In the genomic region with DNA sequence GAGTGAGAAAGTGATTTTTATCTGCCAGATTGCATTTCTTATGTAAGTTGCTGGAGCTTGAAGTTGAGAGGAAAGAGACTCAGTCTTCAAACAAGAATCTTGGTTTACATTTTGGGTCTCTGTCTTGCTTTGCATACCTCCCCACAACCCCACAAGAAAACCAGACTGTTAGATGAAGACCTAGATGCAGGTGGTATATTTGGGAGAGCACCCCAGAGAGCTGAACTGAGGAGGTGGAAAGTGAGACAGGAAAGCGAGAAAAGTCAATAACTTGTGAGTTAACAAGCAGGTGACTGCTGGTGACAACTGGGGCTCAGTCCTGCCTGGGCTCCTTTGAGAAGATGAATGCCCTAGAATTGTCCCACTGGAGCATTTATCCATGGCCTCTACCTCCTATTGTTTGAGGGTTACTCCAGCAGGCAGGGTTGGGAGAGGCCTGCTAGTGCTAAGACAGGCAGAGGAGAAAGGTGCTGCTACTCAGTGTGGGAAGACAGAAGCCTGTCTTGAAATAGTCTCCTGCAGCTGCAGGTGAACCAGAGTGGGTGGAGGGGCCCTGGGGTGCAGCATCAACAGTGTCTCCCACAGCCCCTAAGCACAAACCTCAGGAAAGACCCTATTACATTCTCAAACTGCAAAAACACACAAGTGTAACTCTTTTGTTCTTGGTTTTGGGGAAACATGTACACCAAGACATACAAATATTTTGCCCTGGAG, we compare ENCODE assay signal across 14 cellular contexts. TPM values are rescaled to one million over a fixed set of nuclear protein-coding genes. Genes with fewer than 3 reads are reported as not detected.
DNase-seq lines count a peak whose midpoint lies in the region; ATAC-seq, FAIRE-seq and TF ChIP-seq lines count a peak whose summit lies in the region.
"Had no signal": no experiment of that assay in that cellular context is flagged by ENCODE, and none has a peak within 500 bp of the region (broad histone marks: within the 10 kb centered on the region; RNA-seq: fewer than 3 reads in every experiment).

No MANE protein-coding gene starts in this region.

- no peak for DNase-seq in GM12891 (ENCODE audit: insufficient read length, low spot score)
- no peak for DNase-seq in ovary
- DNase-seq in brain microvascular endothelial cell: no peak
- no peak for DNase-seq in cerebellum (ENCODE audit: low spot score)
- no peak for DNase-seq in T-helper 2 cell
- DNase-seq: DMS53; NCI-H524; SK-N-SH; stimulated activated CD4-positive, alpha-beta T cell treated with anti-CD3 and anti-CD28 coated beads, Interleukin-4, amount 100 ng/mL, for 24 hours had no signal

- in situ Hi-C loops in brain microvascular endothelial cell (cut with HindIII; ENCODE audit: low pct_ligation_motif_present, low sequenced_read_pairs): no loop called here

- 71 to 81% (median 78%) methylated on average over 1 of the region's 1 CpG for WGBS in ovary, 3 donors

- H3K27me3 ChIP-seq in ovary: no peaks in the 10 kb centered on the region
- no peaks in the 10 kb centered on the region for H3K27me3 ChIP-seq in brain microvascular endothelial cell (replicated peaks)
- H3K27me3 ChIP-seq: esophagus muscularis mucosa had no signal

- TF ChIP-seq CTCF in ovary (IDR thresholded peaks at IDR 0.05) (no peak), brain microvascular endothelial cell (IDR thresholded peaks at IDR 0.05; ENCODE audit: low read depth, low read length, missing control alignments) (no peak)

- H3K27ac ChIP-seq in ovary: no peak overlapping the region
- H3K27ac ChIP-seq in brain microvascular endothelial cell: no peak overlapping the region
- H3K27ac ChIP-seq: esophagus muscularis mucosa had no signal

- intact Hi-C loops in ovary (cut with DNase I): no loop called here

- no peaks in the 10 kb centered on the region for H3K36me3 ChIP-seq in ovary
- no peaks in the 10 kb centered on the region for H3K36me3 ChIP-seq in brain microvascular endothelial cell (replicated peaks)
- H3K36me3 ChIP-seq: esophagus muscularis mucosa had no signal

- ATAC-seq in GM19452 (IDR thresholded peaks at IDR 0.05; ENCODE audit: unreplicated experiment) (peak; percentile 81), HG02763 (IDR thresholded peaks at IDR 0.05; ENCODE audit: unreplicated experiment) (peak; percentile 93), HG03442 (IDR thresholded peaks at IDR 0.05; ENCODE audit: unreplicated experiment) (peak; percentile 76)

- FAIRE-seq in GM12891 (lab: Jason Lieb, UNC): peak; percentile 33

- no peaks in the 10 kb centered on the region for H3K4me1 ChIP-seq in ovary (ENCODE audit: insufficient read depth)
- H3K4me1 ChIP-seq: esophagus muscularis mucosa had no signal

- peaks cover 0 to 7% of the 10 kb centered on the region in 2 donors for H3K9me3 ChIP-seq in ovary
- H3K9me3 ChIP-seq: SK-N-SH had no signal

- H3K4me3 ChIP-seq in ovary (no peak overlapping the region), brain microvascular endothelial cell (ENCODE audit: low read depth, low read length) (no peak overlapping the region)
- H3K4me3 ChIP-seq: esophagus muscularis mucosa had no signal

- no peak for TF ChIP-seq EP300 in ovary (IDR thresholded peaks at IDR 0.05)

- TF ChIP-seq POLR2A in GM12891 (IDR thresholded peaks at IDR 0.05; ENCODE audit: low read depth, low read length) (no peak), ovary (IDR thresholded peaks at IDR 0.05) (no peak)

TF ChIP-seq in GM12891, 5 proteins besides CTCF, POLR2A, EP300 and RAD21:
- TF ChIP-seq POU2F2 (IDR thresholded peaks at IDR 0.05; ENCODE audit: low read depth, low read length): no peak
- no peak for TF ChIP-seq SPI1 (IDR thresholded peaks at IDR 0.05; ENCODE audit: low read depth, low read length)
- no peak for TF ChIP-seq POLR2AphosphoS5 (IDR thresholded peaks at IDR 0.05; ENCODE audit: low read depth, low read length)
- TF ChIP-seq TAF1 (IDR thresholded peaks at IDR 0.05; ENCODE audit: low read depth, low read length): no peak
- TF ChIP-seq PAX5 (IDR thresholded peaks at IDR 0.05; ENCODE audit: insufficient read depth, low read length, severe bottlenecking): no peak

RNA-seq across cellular contexts. Expression of gene CCK, which starts 10.6 kb away (rescaled TPM):
- polyA plus RNA-seq in GM12891 (2012; ENCODE audit: low read depth, missing spikeins): not detected
- total RNA-seq in ovary (not detected), cerebellum (2.4 TPM)
- not detected for polyA plus RNA-seq in ovary
- total RNA-seq: mesothelial cell of epicardium had no signal
- polyA plus RNA-seq: SK-N-SH had no signal
